ENCODE assay signal across 14 cellular contexts in genomic region chr5:57696906-57697590, GRCh38.
DNase-seq lines count a peak whose midpoint lies in the region; ATAC-seq and TF ChIP-seq lines count a peak whose summit lies in the region.
"Had no signal": no experiment of that assay in that cellular context is flagged by ENCODE, and none has a peak within 500 bp of the region (broad histone marks: within the 10 kb centered on the region; RNA-seq: fewer than 3 reads in every experiment).

No MANE protein-coding gene starts in this region.

- H3K27me3 Mint-ChIP-seq in WTC11 (ENCODE audit: low read depth) (no peaks in the 10 kb centered on the region), nephron (ENCODE audit: low read depth) (no peaks in the 10 kb centered on the region)

- H3K27ac ChIP-seq in tibial artery: peak overlapping the region; percentile 59 to 62
- H3K27ac ChIP-seq: foreskin keratinocyte, RWPE1 had no signal

- no peaks in the 10 kb centered on the region for H3K9me3 ChIP-seq in tibial artery

- no peaks in the 10 kb centered on the region for H3K9me3 Mint-ChIP-seq in WTC11
- H3K9me3 Mint-ChIP-seq in nephron: no peaks in the 10 kb centered on the region
- H3K9me3 Mint-ChIP-seq: activated naive CD8-positive, alpha-beta T cell treated with anti-CD3 and anti-CD28 coated beads for 36 hours had no signal

- H3K36me3 Mint-ChIP-seq in WTC11 (no peaks in the 10 kb centered on the region), nephron (ENCODE audit: low read depth) (no peaks in the 10 kb centered on the region)
- H3K36me3 Mint-ChIP-seq: activated naive CD8-positive, alpha-beta T cell treated with anti-CD3 and anti-CD28 coated beads for 36 hours had no signal

- H3K4me3 ChIP-seq in tibial artery: no peak overlapping the region

- intact Hi-C loops in Right ventricle myocardium superior (cut with DNase I): no loop called here
- intact Hi-C loops in tibial artery (cut with DNase I; ENCODE audit: low total_unique reads): no loop called here

- H3K4me3 Mint-ChIP-seq in WTC11 (no peak overlapping the region), nephron (peak overlapping the region in 1 of 3 experiments; percentile 6)
- H3K4me3 Mint-ChIP-seq: activated naive CD8-positive, alpha-beta T cell treated with anti-CD3 and anti-CD28 coated beads for 36 hours had no signal

- DNase-seq in WTC11 (ENCODE audit: low spot score) (no peak), Right ventricle myocardium superior (no peak), tibial artery (no peak), DMS 273 (lab: John Stamatoyannopoulos, UW; ENCODE audit: unreplicated experiment) (no peak), NCI-H146 treated with DMSO at 0.1 percent for 48 hours (lab: John Stamatoyannopoulos, UW; ENCODE audit: unreplicated experiment) (no peak)
- no peak for DNase-seq in activated effector memory CD4-positive, alpha-beta T cell treated with Interleukin-2 at 50 U/mL for 16 hours
- DNase-seq: activated naive CD8-positive, alpha-beta T cell treated with anti-CD3 and anti-CD28 coated beads for 36 hours; C1 segment of cervical spinal cord; foreskin keratinocyte; NCI-H510A; occipital lobe; stimulated activated CD4-positive, alpha-beta T cell treated with anti-CD3 and anti-CD28 coated beads, Interleukin-1b, Interleukin-23, amount 100 ng/mL, for 48 hours had no signal

- no peaks in the 10 kb centered on the region for H3K27me3 ChIP-seq in tibial artery
- H3K27me3 ChIP-seq: foreskin keratinocyte had no signal

- peaks cover 34% of the 10 kb centered on the region for H3K4me1 Mint-ChIP-seq in WTC11
- peaks cover 38% of the 10 kb centered on the region for H3K4me1 Mint-ChIP-seq in nephron
- H3K4me1 Mint-ChIP-seq: activated naive CD8-positive, alpha-beta T cell treated with anti-CD3 and anti-CD28 coated beads for 36 hours had no signal

- no peaks in the 10 kb centered on the region for H3K36me3 ChIP-seq in tibial artery

- POLR2A ChIA-PET in WTC11 (lab: Charles Lee): no interaction called here

- peak overlapping the region; percentile 6; the same call in 1 of the 2 replicates for H3K27ac Mint-ChIP-seq in WTC11
- H3K27ac Mint-ChIP-seq in nephron: peak overlapping the region; percentile 42 to 74 (median 72)
- H3K27ac Mint-ChIP-seq: activated naive CD8-positive, alpha-beta T cell treated with anti-CD3 and anti-CD28 coated beads for 36 hours had no signal

- peaks cover 0 to 53% (median 20%) of the 10 kb centered on the region in 4 donors for H3K4me1 ChIP-seq in tibial artery

- TF ChIP-seq CTCF in WTC11 (IDR thresholded peaks at IDR 0.05) (no peak), nephron (IDR thresholded peaks at IDR 0.05; ENCODE audit: unreplicated experiment in 3 of 3) (no peak), tibial artery (IDR thresholded peaks at IDR 0.05) (no peak)

- ATAC-seq in WTC11: no peak
- peak; percentile 61 for ATAC-seq in Right ventricle myocardium superior (ENCODE audit: poor library complexity)
- ATAC-seq: foreskin keratinocyte had no signal

- CTCF ChIA-PET in WTC11 (lab: Charles Lee): interaction anchor here (1.3 kb wide), 1 partner anchor 47 kb away, joined by 5 read pairs; no protein-coding TSS in a partner anchor

TF ChIP-seq in WTC11, 78 proteins besides CTCF, POLR2A, EP300 and RAD21:
- TF ChIP-seq SOX15 (CRISPR knock-in tag; IDR thresholded peaks at IDR 0.05) (no peak), NFE2L1 (CRISPR knock-in tag; IDR thresholded peaks at IDR 0.05) (no peak), JUN (CRISPR knock-in tag; IDR thresholded peaks at IDR 0.05) (no peak)
